In genomic region chr7:24833548-24833947, GRCh38 we compare ENCODE assay signal across 1 cellular context.
TF ChIP-seq lines count a peak whose summit lies in the region.

No MANE protein-coding gene starts in this region.

TF ChIP-seq in GM12878, 131 proteins besides CTCF, POLR2A, EP300 and RAD21 (continued from another document):
- TF ChIP-seq MLLT1 (IDR thresholded peaks at IDR 0.05) (no peak), ATF2 (IDR thresholded peaks at IDR 0.05; ENCODE audit: low read length) (no peak), SMAD5 (IDR thresholded peaks at IDR 0.05; ENCODE audit: low read depth) (no peak), KAT2A (conservative IDR thresholded peaks at IDR 0.05; ENCODE audit: control insufficient read depth, low read depth, low read length) (no peak), NR2C2 (IDR thresholded peaks at IDR 0.05; ENCODE audit: borderline replicate concordance, control insufficient read depth, insufficient read length, low read depth) (no peak), HDAC2 (IDR thresholded peaks at IDR 0.05) (no peak)
- TF ChIP-seq, protein P1, sequence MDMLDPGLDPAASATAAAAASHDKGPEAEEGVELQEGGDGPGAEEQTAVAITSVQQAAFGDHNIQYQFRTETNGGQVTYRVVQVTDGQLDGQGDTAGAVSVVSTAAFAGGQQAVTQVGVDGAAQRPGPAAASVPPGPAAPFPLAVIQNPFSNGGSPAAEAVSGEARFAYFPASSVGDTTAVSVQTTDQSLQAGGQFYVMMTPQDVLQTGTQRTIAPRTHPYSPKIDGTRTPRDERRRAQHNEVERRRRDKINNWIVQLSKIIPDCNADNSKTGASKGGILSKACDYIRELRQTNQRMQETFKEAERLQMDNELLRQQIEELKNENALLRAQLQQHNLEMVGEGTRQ (IDR thresholded peaks at IDR 0.05; ENCODE audit: borderline replicate concordance, low read depth, low read length): no peak
- TF ChIP-seq, protein P2, sequence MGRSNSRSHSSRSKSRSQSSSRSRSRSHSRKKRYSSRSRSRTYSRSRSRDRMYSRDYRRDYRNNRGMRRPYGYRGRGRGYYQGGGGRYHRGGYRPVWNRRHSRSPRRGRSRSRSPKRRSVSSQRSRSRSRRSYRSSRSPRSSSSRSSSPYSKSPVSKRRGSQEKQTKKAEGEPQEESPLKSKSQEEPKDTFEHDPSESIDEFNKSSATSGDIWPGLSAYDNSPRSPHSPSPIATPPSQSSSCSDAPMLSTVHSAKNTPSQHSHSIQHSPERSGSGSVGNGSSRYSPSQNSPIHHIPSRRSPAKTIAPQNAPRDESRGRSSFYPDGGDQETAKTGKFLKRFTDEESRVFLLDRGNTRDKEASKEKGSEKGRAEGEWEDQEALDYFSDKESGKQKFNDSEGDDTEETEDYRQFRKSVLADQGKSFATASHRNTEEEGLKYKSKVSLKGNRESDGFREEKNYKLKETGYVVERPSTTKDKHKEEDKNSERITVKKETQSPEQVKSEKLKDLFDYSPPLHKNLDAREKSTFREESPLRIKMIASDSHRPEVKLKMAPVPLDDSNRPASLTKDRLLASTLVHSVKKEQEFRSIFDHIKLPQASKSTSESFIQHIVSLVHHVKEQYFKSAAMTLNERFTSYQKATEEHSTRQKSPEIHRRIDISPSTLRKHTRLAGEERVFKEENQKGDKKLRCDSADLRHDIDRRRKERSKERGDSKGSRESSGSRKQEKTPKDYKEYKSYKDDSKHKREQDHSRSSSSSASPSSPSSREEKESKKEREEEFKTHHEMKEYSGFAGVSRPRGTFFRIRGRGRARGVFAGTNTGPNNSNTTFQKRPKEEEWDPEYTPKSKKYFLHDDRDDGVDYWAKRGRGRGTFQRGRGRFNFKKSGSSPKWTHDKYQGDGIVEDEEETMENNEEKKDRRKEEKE (IDR thresholded peaks at IDR 0.05): no peak
